ENCODE assay signal across 1 cellular context in the genomic region with DNA sequence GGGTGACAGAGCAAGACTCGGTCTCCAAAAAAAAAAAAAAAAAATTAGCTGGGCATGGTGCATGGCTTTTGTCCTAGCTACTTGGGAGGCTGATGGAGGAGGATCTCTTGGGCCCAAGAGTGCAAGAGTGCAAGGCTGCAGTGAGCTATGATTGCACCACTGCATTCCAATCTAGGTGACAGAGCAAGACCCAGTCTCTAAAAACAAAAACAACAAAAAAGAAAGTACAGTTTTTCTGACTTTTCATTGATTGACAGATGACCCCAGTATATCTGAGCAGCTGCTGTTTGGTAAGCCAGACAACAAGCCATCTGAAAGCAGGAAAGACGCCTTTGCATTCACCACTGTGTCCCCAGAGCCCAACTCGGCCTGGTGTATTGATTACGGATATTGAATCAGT.
TF ChIP-seq lines count a peak whose summit lies in the region.

No MANE protein-coding gene starts in this region.

TF ChIP-seq in HepG2, 621 proteins besides CTCF, POLR2A, EP300 and RAD21 (continued from another document):
- TF ChIP-seq, protein P1, sequence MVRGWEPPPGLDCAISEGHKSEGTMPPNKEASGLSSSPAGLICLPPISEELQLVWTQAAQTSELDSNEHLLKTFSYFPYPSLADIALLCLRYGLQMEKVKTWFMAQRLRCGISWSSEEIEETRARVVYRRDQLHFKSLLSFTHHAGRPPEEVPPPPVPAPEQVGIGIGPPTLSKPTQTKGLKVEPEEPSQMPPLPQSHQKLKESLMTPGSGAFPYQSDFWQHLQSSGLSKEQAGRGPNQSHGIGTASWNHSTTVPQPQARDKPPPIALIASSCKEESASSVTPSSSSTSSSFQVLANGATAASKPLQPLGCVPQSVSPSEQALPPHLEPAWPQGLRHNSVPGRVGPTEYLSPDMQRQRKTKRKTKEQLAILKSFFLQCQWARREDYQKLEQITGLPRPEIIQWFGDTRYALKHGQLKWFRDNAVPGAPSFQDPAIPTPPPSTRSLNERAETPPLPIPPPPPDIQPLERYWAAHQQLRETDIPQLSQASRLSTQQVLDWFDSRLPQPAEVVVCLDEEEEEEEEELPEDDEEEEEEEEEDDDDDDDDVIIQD (CRISPR knock-in tag; IDR thresholded peaks at IDR 0.05; ENCODE audit: low read depth) = peak; percentile 69; the same call in 1 of the 2 replicates
- TF ChIP-seq ZHX2 (IDR thresholded peaks at IDR 0.05; ENCODE audit: low read depth) = no peak
- no peak for TF ChIP-seq ZHX2 (CRISPR knock-in tag; IDR thresholded peaks at IDR 0.05; ENCODE audit: borderline replicate concordance)
TF ChIP-seq in HepG2: peak in this region for 85.
